In genomic region chr11:132728026-132728425, GRCh38 we compare ENCODE assay signal across 18 cellular contexts.
"Had no signal": no experiment of that assay in that cellular context is flagged by ENCODE, and none has a peak within 500 bp of the region (broad histone marks: within the 10 kb centered on the region; RNA-seq: fewer than 3 reads in every experiment).

No MANE protein-coding gene starts in this region.

- H3K9me3 ChIP-seq: breast epithelium, colonic mucosa, MG63 had no signal

- DNase-seq: activated CD4-positive, alpha-beta T cell treated with anti-CD3 and anti-CD28 coated beads for 4 hours; activated CD8-positive, alpha-beta memory T cell treated with anti-CD3 and anti-CD28 coated beads, Interleukin-2, amount 50 U/mL, for 48 hours; activated CD8-positive, alpha-beta T cell treated with anti-CD3 and anti-CD28 coated beads for 36 hours; activated naive CD4-positive, alpha-beta T cell; activated T-cell treated with anti-CD3 and anti-CD28 coated beads, Interleukin-2, amount 50 U/mL, for 1 hour; aorta; colonic mucosa; MG63; MV-4-11; NCI-H1105; NCI-H2029; NCI-H446; NCI-H524; NCI-H82 had no signal

- H3K27ac ChIP-seq: breast epithelium, colonic mucosa, KMS-11 had no signal

- ATAC-seq: activated CD4-positive, CD25-positive, alpha-beta regulatory T cell treated with anti-CD3 and anti-CD28 coated beads, Interleukin-2, amount 50 U/mL, for 24 hours; activated CD8-positive, alpha-beta T cell treated with anti-CD3 and anti-CD28 coated beads for 36 hours; Right ventricle myocardium inferior had no signal

- H3K4me2 ChIP-seq: KMS-11 had no signal

- H3K36me3 ChIP-seq: breast epithelium, colonic mucosa, MG63 had no signal

- H3K27me3 ChIP-seq: breast epithelium, colonic mucosa, MG63 had no signal

- H3K9ac ChIP-seq: KMS-11 had no signal

- H3K4me1 ChIP-seq: breast epithelium, colonic mucosa had no signal

- H3K4me3 ChIP-seq: breast epithelium, colonic mucosa, MG63 had no signal
